In genomic region chr11:125423247-125423849, GRCh38 we compare ENCODE assay signal across 9 cellular contexts.
DNase-seq lines count a peak whose midpoint lies in the region; ATAC-seq and TF ChIP-seq lines count a peak whose summit lies in the region.
"Had no signal": no experiment of that assay in that cellular context is flagged by ENCODE, and none has a peak within 500 bp of the region (broad histone marks: within the 10 kb centered on the region; RNA-seq: fewer than 3 reads in every experiment).

No MANE protein-coding gene starts in this region.

- H3K79me2 ChIP-seq in neural progenitor cell (ENCODE audit: low read depth), result no peaks in the 10 kb centered on the region

- H3K9me3 ChIP-seq in neural progenitor cell (ENCODE audit: low read depth), result no peaks in the 10 kb centered on the region
- no peaks in the 10 kb centered on the region for H3K9me3 ChIP-seq in mesenchymal stem cell (ENCODE audit: control insufficient read depth, low read length)

- WGBS in mesenchymal stem cell, result 51% methylated on average over 6 of the region's 9 CpGs

- no peaks in the 10 kb centered on the region for H3K36me3 ChIP-seq in neural progenitor cell
- peaks cover 0 to 47% of the 10 kb centered on the region in 2 experiments for H3K36me3 ChIP-seq in mesenchymal stem cell (ENCODE audit: control insufficient read depth in 1 of 2, insufficient read depth in 2 of 2, low read depth in 1 of 2, low read length in 2 of 2)

- in situ Hi-C loops in astrocyte of the cerebellum (cut with HindIII; ENCODE audit: low sequenced_read_pairs), result loop anchor here (25.0 kb wide), 1 partner anchor 461 kb away; the partner anchor contains the start of gene CCDC15

- ATAC-seq in HG02759 (IDR thresholded peaks at IDR 0.05; ENCODE audit: unreplicated experiment), result peak; percentile 47

- TF ChIP-seq CTCF in astrocyte of the cerebellum (IDR thresholded peaks at IDR 0.05; ENCODE audit: low read depth, low read length, missing control alignments), result peak; percentile 51
- TF ChIP-seq CTCF in neural progenitor cell (IDR thresholded peaks at IDR 0.05), result peak; percentile 57
- TF ChIP-seq CTCF in coronary artery (IDR thresholded peaks at IDR 0.05), result no peak

- no peak overlapping the region for H3K23ac ChIP-seq in mesenchymal stem cell (ENCODE audit: low read length in 2 of 2)

- H3K27ac ChIP-seq in neural progenitor cell, result no peak overlapping the region
- no peak overlapping the region for H3K27ac ChIP-seq in mesenchymal stem cell (ENCODE audit: low read length, poor library complexity, severe bottlenecking)
- H3K27ac ChIP-seq in coronary artery, result no peak overlapping the region

- H3K9ac ChIP-seq in neural progenitor cell (no peak overlapping the region), mesenchymal stem cell (ENCODE audit: low read length) (no peak overlapping the region)

- no peak overlapping the region for H2BK15ac ChIP-seq in mesenchymal stem cell (ENCODE audit: low read depth, poor library complexity, severe bottlenecking)

- H3K14ac ChIP-seq in mesenchymal stem cell (ENCODE audit: low read length in 2 of 2), result no peak overlapping the region

- no peak overlapping the region for H3K4me3 Mint-ChIP-seq in neural progenitor cell

- no peak overlapping the region for H2AFZ ChIP-seq in neural progenitor cell (replicated peaks)
- no peak overlapping the region for H2AFZ ChIP-seq in mesenchymal stem cell (ENCODE audit: low read depth, low read length)

- peaks cover 10% of the 10 kb centered on the region for H3F3A ChIP-seq in neural progenitor cell (ENCODE audit: low read depth)

- H3K36me3 Mint-ChIP-seq in neural progenitor cell, result peaks cover 12% of the 10 kb centered on the region

- H3K27me3 Mint-ChIP-seq in neural progenitor cell (ENCODE audit: insufficient read depth, low read depth), result no peaks in the 10 kb centered on the region

- H2AK5ac ChIP-seq in mesenchymal stem cell (ENCODE audit: low read length, severe bottlenecking), result no peak overlapping the region

- H3K27me3 ChIP-seq in neural progenitor cell (no peaks in the 10 kb centered on the region), mesenchymal stem cell (ENCODE audit: control insufficient read depth in 1 of 2, insufficient read depth in 1 of 2, low read length in 2 of 2) (peaks cover 0 to 34% of the 10 kb centered on the region in 2 experiments)

- H3K4me2 ChIP-seq in neural progenitor cell, result no peak overlapping the region
- no peak overlapping the region for H3K4me2 ChIP-seq in mesenchymal stem cell (ENCODE audit: low read length, poor library complexity, severe bottlenecking)

- H4K20me1 ChIP-seq in neural progenitor cell (ENCODE audit: low read depth), result no peaks in the 10 kb centered on the region

- no peaks in the 10 kb centered on the region for H3K9me3 Mint-ChIP-seq in neural progenitor cell

- no peak overlapping the region for H4K91ac ChIP-seq in mesenchymal stem cell (ENCODE audit: low read length)

- DNase-seq in NCI-H82 (lab: John Stamatoyannopoulos, UW) (peak; percentile 23), NCI-H82 treated with DMSO at 0.1 percent for 48 hours (lab: John Stamatoyannopoulos, UW; ENCODE audit: unreplicated experiment) (no peak), astrocyte of the cerebellum (ENCODE audit: low read depth) (no peak), neural progenitor cell (ENCODE audit: low spot score) (no peak), mesenchymal stem cell (no peak), coronary artery (ENCODE audit: low spot score) (no peak)
- no peak for DNase-seq in effector CD8-positive, alpha-beta T cell (lab: John Stamatoyannopoulos, UW)
- DNase-seq: caudate nucleus had no signal

- H3K4me1 Mint-ChIP-seq in neural progenitor cell, result peaks cover 7% of the 10 kb centered on the region

- H3K4me3 ChIP-seq in astrocyte of the cerebellum (ENCODE audit: low read depth, low read length) (no peak overlapping the region), neural progenitor cell (no peak overlapping the region), mesenchymal stem cell (ENCODE audit: insufficient read depth in 1 of 2, low read depth in 1 of 2, low read length in 2 of 2) (no peak overlapping the region), coronary artery (no peak overlapping the region)

- H2BK120ac ChIP-seq in mesenchymal stem cell (ENCODE audit: low read depth, low read length), result no peak overlapping the region

- H3K79me1 ChIP-seq in mesenchymal stem cell (replicated peaks; ENCODE audit: low read length, poor library complexity, severe bottlenecking), result peaks cover 1% of the 10 kb centered on the region

- no peak overlapping the region for H2BK5ac ChIP-seq in mesenchymal stem cell (ENCODE audit: low read depth, low read length, poor library complexity, severe bottlenecking)

- H3K18ac ChIP-seq in mesenchymal stem cell (ENCODE audit: low read depth in 1 of 2, low read length in 2 of 2), result no peak overlapping the region

- H3K4ac ChIP-seq in mesenchymal stem cell (ENCODE audit: low read depth in 1 of 2, low read length in 2 of 2), result no peak overlapping the region

- peaks cover 12% of the 10 kb centered on the region for H3K4me1 ChIP-seq in neural progenitor cell
- peaks cover 2% of the 10 kb centered on the region for H3K4me1 ChIP-seq in mesenchymal stem cell (ENCODE audit: control insufficient read depth, insufficient read depth, low read depth, low read length)

- H2BK12ac ChIP-seq in mesenchymal stem cell (ENCODE audit: low read length in 2 of 2), result no peak overlapping the region

- no peak overlapping the region for H3K27ac Mint-ChIP-seq in neural progenitor cell

- H4K8ac ChIP-seq in mesenchymal stem cell (ENCODE audit: low read length), result no peak overlapping the region
